Comparison of ENCODE assay signal across 8 cellular contexts in the genomic region with DNA sequence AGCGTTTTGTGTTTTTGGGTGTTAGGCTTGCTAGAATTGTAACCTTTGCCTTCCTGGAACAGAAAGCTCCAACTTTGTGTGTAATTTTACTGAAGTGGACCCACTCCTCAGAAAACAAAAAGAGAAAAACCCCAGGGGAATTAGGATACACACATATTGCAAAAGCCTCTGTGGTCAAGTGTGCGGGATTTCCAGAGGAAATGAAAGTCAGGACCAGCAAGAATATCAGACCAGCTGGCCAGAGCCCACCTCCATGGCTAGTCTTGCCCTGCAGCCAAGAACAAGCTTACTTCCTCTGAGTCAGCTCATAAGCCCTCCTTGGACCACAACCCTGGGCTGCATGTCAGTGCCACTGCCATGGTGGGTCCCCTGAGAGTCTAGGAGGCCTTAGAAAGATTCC. TPM values are rescaled to one million over a fixed set of nuclear protein-coding genes. Genes with fewer than 3 reads are reported as not detected.
DNase-seq lines count a peak whose midpoint lies in the region; ATAC-seq and TF ChIP-seq lines count a peak whose summit lies in the region.

No MANE protein-coding gene starts in this region.

- no peak overlapping the region for H2BK15ac ChIP-seq in neuronal stem cell (ENCODE audit: low read length)

- in situ Hi-C loops in HAP-1 (cut with MboI; ENCODE audit: low sequenced_read_pairs), result no loop called here

- no peaks in the 10 kb centered on the region for H3K79me1 ChIP-seq in neuronal stem cell (ENCODE audit: low read depth, low read length)

- H3K27ac ChIP-seq in neuronal stem cell (replicated peaks; ENCODE audit: low read length), result no peak overlapping the region

- TF ChIP-seq POLR2A in erythroblast (IDR thresholded peaks at IDR 0.05; ENCODE audit: low read length), result no peak

- H2BK12ac ChIP-seq in neuronal stem cell (ENCODE audit: low read length), result no peak overlapping the region

- H3K4me3 ChIP-seq in choroid plexus epithelial cell (ENCODE audit: low read depth, low read length), result no peak overlapping the region
- H3K4me3 ChIP-seq in neuronal stem cell (ENCODE audit: low read length in 2 of 2), result no peak overlapping the region
- H3K4me3 ChIP-seq in HAP-1, result no peak overlapping the region

- H3K4ac ChIP-seq in neuronal stem cell (ENCODE audit: low read length), result no peak overlapping the region

- H2AFZ ChIP-seq in neuronal stem cell (ENCODE audit: low read length), result no peak overlapping the region

- no peak overlapping the region for H3K23ac ChIP-seq in neuronal stem cell (ENCODE audit: low read depth, low read length, poor library complexity)

- no peaks in the 10 kb centered on the region for H3K36me3 ChIP-seq in neuronal stem cell (replicated peaks in 1 of 2; ENCODE audit: control insufficient read depth in 2 of 2, insufficient read depth in 2 of 2, low read length in 2 of 2)
- no peaks in the 10 kb centered on the region for H3K36me3 ChIP-seq in HAP-1 (replicated peaks)

- ATAC-seq in HG03460 (IDR thresholded peaks at IDR 0.05; ENCODE audit: unreplicated experiment), result peak; percentile 77
- ATAC-seq in GM18867 (IDR thresholded peaks at IDR 0.05; ENCODE audit: unreplicated experiment), result no peak

- no peak overlapping the region for H2BK5ac ChIP-seq in neuronal stem cell (ENCODE audit: low read length)

- no peak overlapping the region for H4K91ac ChIP-seq in neuronal stem cell (ENCODE audit: low read depth, low read length, poor library complexity)

- H3K4me1 ChIP-seq in neuronal stem cell (ENCODE audit: control insufficient read depth in 2 of 2, insufficient read depth in 1 of 2, low read depth in 1 of 2, low read length in 2 of 2) (peaks cover 0 to 4% of the 10 kb centered on the region in 2 donors), HAP-1 (no peaks in the 10 kb centered on the region)

- H4K8ac ChIP-seq in neuronal stem cell (ENCODE audit: low read depth, low read length), result no peak overlapping the region

- no peak overlapping the region for H3K4me2 ChIP-seq in neuronal stem cell (ENCODE audit: insufficient read depth, low read length, poor library complexity, severe bottlenecking)

- no peak for TF ChIP-seq CTCF in choroid plexus epithelial cell (conservative IDR thresholded peaks at IDR 0.05; ENCODE audit: low read depth, low read length)

- DNase-seq in EH (ENCODE audit: low read depth), result peak; percentile 69
- peak; percentile 93 for DNase-seq in choroid plexus epithelial cell (ENCODE audit: low read depth)
- DNase-seq in neuronal stem cell (ENCODE audit: low spot score), result no peak
- no peak for DNase-seq in HAP-1 (ENCODE audit: low spot score in 2 of 2)
- no peak for DNase-seq in erythroblast (lab: John Stamatoyannopoulos, UW)
- no peak for DNase-seq in NCI-H1694 treated with DMSO at 0.1 percent for 48 hours (lab: John Stamatoyannopoulos, UW)

- no peak overlapping the region for H3K14ac ChIP-seq in neuronal stem cell (ENCODE audit: low read length)

- H3K9me3 ChIP-seq in neuronal stem cell (replicated peaks in 1 of 2; ENCODE audit: control insufficient read depth in 2 of 2, insufficient read depth in 1 of 2, low read depth in 1 of 2, low read length in 2 of 2) (peaks cover 2 to 8% of the 10 kb centered on the region in 2 donors), HAP-1 (peaks cover 2% of the 10 kb centered on the region; the same call in 1 of the 2 replicates)

- H3K27me3 ChIP-seq in neuronal stem cell (ENCODE audit: control insufficient read depth in 3 of 3, insufficient read depth in 3 of 3, low read depth in 1 of 3, low read length in 3 of 3) (no peaks in the 10 kb centered on the region), HAP-1 (ENCODE audit: low read depth) (no peaks in the 10 kb centered on the region)

- no peak overlapping the region for H2BK120ac ChIP-seq in neuronal stem cell (ENCODE audit: low read depth, low read length)

- no peak overlapping the region for H3K9ac ChIP-seq in neuronal stem cell (ENCODE audit: low read depth, low read length, poor library complexity)

- no peak overlapping the region for H2AK5ac ChIP-seq in neuronal stem cell (ENCODE audit: low read depth, low read length)

- WGBS in neuronal stem cell (ENCODE audit: extremely low coverage in 2 of 2, insufficient read length in 2 of 2, insufficient replicate concordance in 1 of 2), 2 donors, result no CpG with 5 or more reads among the region's 2 CpGs

- H3K18ac ChIP-seq in neuronal stem cell (ENCODE audit: low read length), result peak overlapping the region; percentile 70

RNA-seq across cellular contexts. Expression of a gene that starts 37.0 kb away (rescaled TPM):
- polyA plus RNA-seq in neuronal stem cell (2013, experiment 1 of 2), result 1,611 TPM
- 1,599 TPM for polyA plus RNA-seq in neuronal stem cell (2013, experiment 2 of 2)

RNA-seq across cellular contexts. Expression of a gene that starts 54.3 kb away (rescaled TPM):
- polyA plus RNA-seq in neuronal stem cell (2013, experiment 1 of 2), result 0.11 TPM
- 0.10 TPM for polyA plus RNA-seq in neuronal stem cell (2013, experiment 2 of 2)

Comparison
In these comparisons a context has a peak if more than half of its experiments do, and no peak if none do; other contexts are left out.
1. DNase-seq: peak in EH (single experiment) and choroid plexus epithelial cell (single experiment); none in neuronal stem cell (single experiment), HAP-1 (0 of 2), erythroblast (0 of 2) and NCI-H1694 treated with DMSO at 0.1 percent for 48 hours (single experiment).